Comparison of ENCODE assay signal across 20 cellular contexts in genomic region chr11:12715941-12716340, GRCh38. TPM values are rescaled to one million over a fixed set of nuclear protein-coding genes. Genes with fewer than 3 reads are reported as not detected.
DNase-seq lines count a peak whose midpoint lies in the region; ATAC-seq and TF ChIP-seq lines count a peak whose summit lies in the region.
"Had no signal": no experiment of that assay in that cellular context is flagged by ENCODE, and none has a peak within 500 bp of the region (broad histone marks: within the 10 kb centered on the region; RNA-seq: fewer than 3 reads in every experiment).

No MANE protein-coding gene starts in this region.

- H3K27me3 ChIP-seq in right atrium auricular region, result no peaks in the 10 kb centered on the region
- no peaks in the 10 kb centered on the region for H3K27me3 ChIP-seq in mesenchymal stem cell (ENCODE audit: control insufficient read depth in 1 of 2, insufficient read depth in 1 of 2, low read length in 2 of 2)
- H3K27me3 ChIP-seq: BE2C had no signal

- peaks cover 35% of the 10 kb centered on the region for H3K4me1 Mint-ChIP-seq in progenitor cell of endocrine pancreas (ENCODE audit: low read depth)

- H3K36me3 Mint-ChIP-seq in progenitor cell of endocrine pancreas (ENCODE audit: insufficient read depth), result peaks cover 2% of the 10 kb centered on the region
- H3K36me3 Mint-ChIP-seq: CD4-positive, alpha-beta memory T cell had no signal

- H3K9ac ChIP-seq in mesenchymal stem cell (ENCODE audit: low read length), result no peak overlapping the region
- H3K9ac ChIP-seq: KMS-11 had no signal

- H3K14ac ChIP-seq in mesenchymal stem cell (ENCODE audit: low read length in 2 of 2), result no peak overlapping the region

- H3K4me1 ChIP-seq in right atrium auricular region (peaks cover 0 to 25% of the 10 kb centered on the region in 2 donors), mesenchymal stem cell (ENCODE audit: control insufficient read depth, insufficient read depth, low read depth, low read length) (peaks cover 27% of the 10 kb centered on the region), mucosa of descending colon (ENCODE audit: low read depth) (no peaks in the 10 kb centered on the region)

- H3K4me3 ChIP-seq in right atrium auricular region (no peak overlapping the region), mesenchymal stem cell (ENCODE audit: insufficient read depth in 1 of 2, low read depth in 1 of 2, low read length in 2 of 2) (no peak overlapping the region), mucosa of descending colon (no peak overlapping the region)

- H2AFZ ChIP-seq in mesenchymal stem cell (ENCODE audit: low read depth, low read length), result no peak overlapping the region

- no peak overlapping the region for H3K4me2 ChIP-seq in mesenchymal stem cell (ENCODE audit: low read length, poor library complexity, severe bottlenecking)

- peak overlapping the region; percentile 43 for H3K27ac Mint-ChIP-seq in progenitor cell of endocrine pancreas
- H3K27ac Mint-ChIP-seq: CD4-positive, alpha-beta memory T cell had no signal

- DNase-seq in cardiac septum (ENCODE audit: low spot score) (peak; percentile 82), right atrium auricular region (ENCODE audit: low spot score) (no peak), left cardiac atrium (peak; percentile 48), mesenchymal stem cell (no peak), progenitor cell of endocrine pancreas (ENCODE audit: low spot score, unreplicated experiment) (no peak), mucosa of descending colon (no peak), UCSD-AML1 (lab: John Stamatoyannopoulos, UW; ENCODE audit: unreplicated experiment) (no peak), NOMO-1 treated with DMSO at 0.1 percent for 48 hours (lab: John Stamatoyannopoulos, UW; ENCODE audit: unreplicated experiment) (no peak)
- DNase-seq: 8988T; Calu3; CD4-positive, alpha-beta memory T cell; DMS79 treated with DMSO at 0.1 percent for 48 hours; GOT3; NCI-H1048; NCI-H146; NCI-H2081 treated with DMSO at 0.1 percent for 48 hours; NCI-H524; SIG-M5 had no signal

- no peak overlapping the region for H3K4ac ChIP-seq in mesenchymal stem cell (ENCODE audit: low read depth in 1 of 2, low read length in 2 of 2)

- peak overlapping the region; percentile 31 for H2AK5ac ChIP-seq in mesenchymal stem cell (ENCODE audit: low read length, severe bottlenecking)

- intact Hi-C loops in cardiac septum (cut with DNase I), result no loop called here
- intact Hi-C loops in left cardiac atrium (cut with DNase I), result no loop called here
- intact Hi-C loops in mucosa of descending colon (cut with DNase I, micrococcal nuclease), result no loop called here

- no peak overlapping the region for H2BK5ac ChIP-seq in mesenchymal stem cell (ENCODE audit: low read depth, low read length, poor library complexity, severe bottlenecking)

- H3K18ac ChIP-seq in mesenchymal stem cell (ENCODE audit: low read depth in 1 of 2, low read length in 2 of 2), result peak overlapping the region in 1 of 2 experiments; percentile 16

- H3K9me3 ChIP-seq in right atrium auricular region (no peaks in the 10 kb centered on the region), mesenchymal stem cell (ENCODE audit: control insufficient read depth, low read length) (no peaks in the 10 kb centered on the region), mucosa of descending colon (no peaks in the 10 kb centered on the region)
- H3K9me3 ChIP-seq: BE2C had no signal

- H3K23ac ChIP-seq in mesenchymal stem cell (ENCODE audit: low read length in 2 of 2), result no peak overlapping the region

- WGBS in mesenchymal stem cell, result 91% methylated on average over 10 of the region's 11 CpGs

- H3K27me3 Mint-ChIP-seq in progenitor cell of endocrine pancreas, result no peaks in the 10 kb centered on the region

- H3K9me3 Mint-ChIP-seq in progenitor cell of endocrine pancreas (ENCODE audit: low read depth), result no peaks in the 10 kb centered on the region

- ATAC-seq in left cardiac atrium, result peak in 1 of 2 donors; percentile 55
- no peak for ATAC-seq in mucosa of descending colon

- no peak overlapping the region for H4K8ac ChIP-seq in mesenchymal stem cell (ENCODE audit: low read length)

- H3K27ac ChIP-seq in right atrium auricular region (no peak overlapping the region), mesenchymal stem cell (ENCODE audit: low read length, poor library complexity, severe bottlenecking) (no peak overlapping the region)
- H3K27ac ChIP-seq: KMS-11 had no signal

- H2BK15ac ChIP-seq in mesenchymal stem cell (ENCODE audit: low read depth, poor library complexity, severe bottlenecking), result no peak overlapping the region

- H4K91ac ChIP-seq in mesenchymal stem cell (ENCODE audit: low read length), result no peak overlapping the region

- peaks cover 25% of the 10 kb centered on the region for H3K79me1 ChIP-seq in mesenchymal stem cell (replicated peaks; ENCODE audit: low read length, poor library complexity, severe bottlenecking)

- no peak overlapping the region for H2BK12ac ChIP-seq in mesenchymal stem cell (ENCODE audit: low read length in 2 of 2)

- no peaks in the 10 kb centered on the region for H3K36me3 ChIP-seq in right atrium auricular region
- peaks cover 3 to 11% of the 10 kb centered on the region in 2 experiments for H3K36me3 ChIP-seq in mesenchymal stem cell (ENCODE audit: control insufficient read depth in 1 of 2, insufficient read depth in 2 of 2, low read depth in 1 of 2, low read length in 2 of 2)
- no peaks in the 10 kb centered on the region for H3K36me3 ChIP-seq in mucosa of descending colon (ENCODE audit: low read depth)
- H3K36me3 ChIP-seq: BE2C had no signal

- no peak overlapping the region for H3K4me3 Mint-ChIP-seq in progenitor cell of endocrine pancreas (ENCODE audit: low read depth)
- H3K4me3 Mint-ChIP-seq: CD4-positive, alpha-beta memory T cell had no signal

- no peak overlapping the region for H2BK120ac ChIP-seq in mesenchymal stem cell (ENCODE audit: low read depth, low read length)

- TF ChIP-seq CTCF in right atrium auricular region (IDR thresholded peaks at IDR 0.05) (no peak), progenitor cell of endocrine pancreas (IDR thresholded peaks at IDR 0.05; ENCODE audit: unreplicated experiment) (no peak), mucosa of descending colon (IDR thresholded peaks at IDR 0.05) (no peak)

RNA-seq across cellular contexts. Expression of gene TEAD1, which starts 41.7 kb away (rescaled TPM):
- 103 TPM for total RNA-seq in cardiac septum
- 10 to 100 TPM; 73.8 to 99.8 TPM for total RNA-seq in right atrium auricular region
- 10 to 100 TPM; 89.6 to 93.8 TPM for total RNA-seq in left cardiac atrium
- 60.7 TPM for polyA plus RNA-seq in mesenchymal stem cell (2013, experiment 1 of 2)
- polyA plus RNA-seq in mesenchymal stem cell (2013, experiment 2 of 2), result 58.9 TPM
- 92.4 and 95.8 TPM in 2 replicates for total RNA-seq in progenitor cell of endocrine pancreas
- 100 to 1,000 TPM in 1 of 3 donors, 10 to 100 TPM in 2; 33.2 to 196 (median 41.1) TPM for total RNA-seq in mucosa of descending colon

Comparison
In these comparisons a context has a peak if more than half of its experiments do, and no peak if none do; other contexts are left out.
1. DNase-seq: peak in cardiac septum (single experiment) and left cardiac atrium (single experiment); none in right atrium auricular region (single experiment), mesenchymal stem cell (single experiment), progenitor cell of endocrine pancreas (single experiment), mucosa of descending colon (0 of 3), UCSD-AML1 (single experiment) and NOMO-1 treated with DMSO at 0.1 percent for 48 hours (single experiment).